ENCODE assay signal across 8 cellular contexts in genomic region chr20:36065427-36065998, GRCh38.
DNase-seq lines count a peak whose midpoint lies in the region; ATAC-seq and TF ChIP-seq lines count a peak whose summit lies in the region.

No MANE protein-coding gene starts in this region.

- H3K9me3 ChIP-seq in OCI-LY7 (ENCODE audit: low read length) (no peaks in the 10 kb centered on the region; the same call in 1 of the 2 replicates), neuronal stem cell (replicated peaks in 1 of 2; ENCODE audit: control insufficient read depth in 2 of 2, insufficient read depth in 1 of 2, low read depth in 1 of 2, low read length in 2 of 2) (peaks cover 3 to 10% of the 10 kb centered on the region in 2 donors)

- H4K20me1 ChIP-seq in OCI-LY7 (ENCODE audit: insufficient read depth, low read length) = no peaks in the 10 kb centered on the region

- peak overlapping the region; percentile 79 for H2BK5ac ChIP-seq in neuronal stem cell (ENCODE audit: low read length)

- no peaks in the 10 kb centered on the region for H3K9me2 ChIP-seq in OCI-LY7 (ENCODE audit: insufficient read depth, low read length)

- no peak overlapping the region for H4K91ac ChIP-seq in neuronal stem cell (ENCODE audit: low read depth, low read length, poor library complexity)

- no peak overlapping the region for H4K8ac ChIP-seq in neuronal stem cell (ENCODE audit: low read depth, low read length)

- H3K79me1 ChIP-seq in neuronal stem cell (ENCODE audit: low read depth, low read length) = no peaks in the 10 kb centered on the region

- H3K4me2 ChIP-seq in OCI-LY7 (ENCODE audit: low read length) (peak overlapping the region; percentile 98), neuronal stem cell (ENCODE audit: insufficient read depth, low read length, poor library complexity, severe bottlenecking) (peak overlapping the region; percentile 90)

- no peak overlapping the region for H3K4ac ChIP-seq in neuronal stem cell (ENCODE audit: low read length)

- H2AK5ac ChIP-seq in neuronal stem cell (ENCODE audit: low read depth, low read length) = peak overlapping the region; percentile 65

- intact Hi-C loops in OCI-LY7 (cut with micrococcal nuclease; ENCODE audit: unreplicated experiment) (no loop called here), posterior vena cava (cut with DNase I) (no loop called here)

- H2BK120ac ChIP-seq in neuronal stem cell (ENCODE audit: low read depth, low read length) = no peak overlapping the region

- WGBS in neuronal stem cell (ENCODE audit: extremely low coverage in 2 of 2, insufficient read length in 2 of 2, insufficient replicate concordance in 1 of 2), 2 donors = no CpG with 5 or more reads among the region's 24 CpGs

- H3K4me1 ChIP-seq in OCI-LY7 (ENCODE audit: insufficient read depth, low read length, poor library complexity, severe bottlenecking) (peaks cover 5% of the 10 kb centered on the region), neuronal stem cell (ENCODE audit: control insufficient read depth in 2 of 2, insufficient read depth in 1 of 2, low read depth in 1 of 2, low read length in 2 of 2) (peaks cover 10 to 12% of the 10 kb centered on the region in 2 donors)

- no peak for TF ChIP-seq CTCF in BJ (IDR thresholded peaks at IDR 0.05; ENCODE audit: insufficient read depth, low read depth, low read length)
- TF ChIP-seq CTCF in OCI-LY7 (conservative IDR thresholded peaks at IDR 0.05; ENCODE audit: low read length) = no peak
- no peak for TF ChIP-seq CTCF in epithelial cell of esophagus (IDR thresholded peaks at IDR 0.05; ENCODE audit: insufficient read depth, low read depth, low read length, missing control alignments)

- no peak overlapping the region for H2AFZ ChIP-seq in OCI-LY7 (ENCODE audit: low read length)
- peak overlapping the region; percentile 94 for H2AFZ ChIP-seq in neuronal stem cell (ENCODE audit: low read length)

- ATAC-seq in GM18870 (IDR thresholded peaks at IDR 0.05; ENCODE audit: unreplicated experiment) (no peak), GM21515 (IDR thresholded peaks at IDR 0.05; ENCODE audit: unreplicated experiment) (no peak)

- H3K36me3 ChIP-seq in BJ (ENCODE audit: control insufficient read depth, insufficient read depth, low read length) (no peaks in the 10 kb centered on the region), OCI-LY7 (ENCODE audit: insufficient read depth, low read length) (no peaks in the 10 kb centered on the region), neuronal stem cell (replicated peaks in 1 of 2; ENCODE audit: control insufficient read depth in 2 of 2, insufficient read depth in 2 of 2, low read length in 2 of 2) (no peaks in the 10 kb centered on the region)

- H3K79me2 ChIP-seq in OCI-LY7 (ENCODE audit: insufficient read depth, low read depth, low read length) = no peaks in the 10 kb centered on the region

- POLR2A ChIA-PET in BJ (lab: Charles Lee) (no interaction called here), OCI-LY7 (lab: Charles Lee) (no interaction called here)

- peak overlapping the region; percentile 94 for H3K9ac ChIP-seq in neuronal stem cell (ENCODE audit: low read depth, low read length, poor library complexity)

- H3K27me3 ChIP-seq in BJ (ENCODE audit: control insufficient read depth, insufficient read depth, low read length) (0 out of 2 replicates have a peak, but pooled peaks cover 2% of the 10 kb centered on the region), neuronal stem cell (ENCODE audit: control insufficient read depth in 3 of 3, insufficient read depth in 3 of 3, low read depth in 1 of 3, low read length in 3 of 3) (peaks cover 0 to 7% (median 0%) of the 10 kb centered on the region in 3 experiments)

- H2BK12ac ChIP-seq in neuronal stem cell (ENCODE audit: low read length) = no peak overlapping the region

- no peak for DNase-seq in BJ (ENCODE audit: low read depth)
- DNase-seq in OCI-LY7 (ENCODE audit: low spot score) = no peak
- DNase-seq in epithelial cell of esophagus (ENCODE audit: low read depth) = no peak
- no peak for DNase-seq in neuronal stem cell (ENCODE audit: low spot score)
- no peak for DNase-seq in posterior vena cava (ENCODE audit: low spot score)
- no peak for DNase-seq in NCI-H2081 treated with DMSO at 0.1 percent for 48 hours (lab: John Stamatoyannopoulos, UW)

- peak overlapping the region; percentile 82 for H3K18ac ChIP-seq in neuronal stem cell (ENCODE audit: low read length)

- peak overlapping the region; percentile 94 for H3K23ac ChIP-seq in neuronal stem cell (ENCODE audit: low read depth, low read length, poor library complexity)

- BruUV-seq in OCI-LY7 (replicated peaks; lab: Mats Ljungman, UMichigan) = no TSS peak

- H3K27ac ChIP-seq in OCI-LY7 (ENCODE audit: low read depth, low read length, poor library complexity, severe bottlenecking) (no peak overlapping the region), neuronal stem cell (replicated peaks; ENCODE audit: low read length) (no peak overlapping the region)

- H3K14ac ChIP-seq in neuronal stem cell (ENCODE audit: low read length) = peak overlapping the region; percentile 92

- CTCF ChIA-PET in BJ (lab: Yijun Ruan, JAX) = interaction anchor here (1.4 kb wide), 1 partner anchor 74 kb away, joined by 6 read pairs; no protein-coding TSS in a partner anchor
- CTCF ChIA-PET in OCI-LY7 (lab: Charles Lee; ENCODE audit: unreplicated experiment) = no interaction called here

- H3K4me3 ChIP-seq in BJ (ENCODE audit: low read depth, low read length) (peak overlapping the region; percentile 64), OCI-LY7 (ENCODE audit: low read depth, low read length, poor library complexity, severe bottlenecking) (peak overlapping the region; percentile 72), epithelial cell of esophagus (ENCODE audit: low read length) (peak overlapping the region; percentile 62), neuronal stem cell (ENCODE audit: low read length in 2 of 2) (peak overlapping the region in 1 of 2 donors; percentile 86)

- peak overlapping the region; percentile 71 for H2BK15ac ChIP-seq in neuronal stem cell (ENCODE audit: low read length)
